Comparison of ENCODE assay signal across 8 cellular contexts in the genomic region with DNA sequence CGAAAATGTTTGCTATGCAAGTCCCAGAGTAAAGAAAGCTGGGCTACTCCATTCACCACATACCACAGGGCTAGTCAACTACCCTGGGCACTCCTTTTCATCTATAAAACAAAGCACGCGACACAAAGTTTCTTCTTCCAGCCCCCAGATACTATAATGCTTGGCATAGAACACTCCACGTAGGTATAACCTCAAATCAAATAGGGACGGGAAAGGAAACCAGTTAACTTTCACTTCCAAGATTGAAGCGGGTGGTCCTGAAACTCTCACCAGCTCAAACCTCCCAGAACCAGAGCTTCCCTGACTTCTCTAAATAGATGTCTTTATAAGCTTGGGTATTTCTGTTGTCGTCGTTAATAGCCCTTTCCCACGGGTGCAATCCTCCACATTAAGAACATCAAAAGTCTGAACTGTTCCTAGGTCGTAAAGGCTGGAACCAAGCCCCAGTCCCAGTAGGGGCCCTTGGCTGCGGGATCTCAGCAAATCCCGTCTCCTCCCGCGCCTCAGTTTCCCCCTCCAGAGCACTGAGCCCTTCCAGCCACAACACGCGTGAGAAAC. TPM values are rescaled to one million over a fixed set of nuclear protein-coding genes. Genes with fewer than 3 reads are reported as not detected.
DNase-seq lines count a peak whose midpoint lies in the region; ATAC-seq and TF ChIP-seq lines count a peak whose summit lies in the region.

No MANE protein-coding gene starts in this region.

- H3K36me3 Mint-ChIP-seq in CD8-positive, alpha-beta memory T cell: peaks cover 0 to 1% (median 0%) of the 10 kb centered on the region in 3 donors

- TF ChIP-seq CTCF in adrenal gland (IDR thresholded peaks at IDR 0.05) (no peak), omental fat pad (IDR thresholded peaks at IDR 0.05) (no peak)

- no peaks in the 10 kb centered on the region for H3K36me3 ChIP-seq in CD8-positive, alpha-beta memory T cell (ENCODE audit: insufficient read depth, low read length)
- H3K36me3 ChIP-seq in adrenal gland (replicated peaks in 1 of 2): peaks cover 0 to 3% of the 10 kb centered on the region in 2 donors
- H3K36me3 ChIP-seq in iPS DF 6.9 (ENCODE audit: control insufficient read depth, insufficient read depth, low read length): no peaks in the 10 kb centered on the region
- H3K36me3 ChIP-seq in skeletal muscle satellite cell (ENCODE audit: insufficient read depth, low read length): no peaks in the 10 kb centered on the region

- POLR2A ChIA-PET in CD8-positive, alpha-beta memory T cell (lab: Charles Lee): interaction anchor here (0.8 kb wide), 1 partner anchor 11 kb away, joined by 3 read pairs; no protein-coding TSS in a partner anchor

- no peak for TF ChIP-seq POLR2A in adrenal gland (IDR thresholded peaks at IDR 0.05)

- H3K9me3 ChIP-seq in CD8-positive, alpha-beta memory T cell (ENCODE audit: low read length): no peaks in the 10 kb centered on the region
- H3K9me3 ChIP-seq in adrenal gland (replicated peaks in 1 of 3): no peaks in the 10 kb centered on the region
- no peaks in the 10 kb centered on the region for H3K9me3 ChIP-seq in iPS DF 6.9 (ENCODE audit: control insufficient read depth, insufficient read depth, low read length)
- no peaks in the 10 kb centered on the region for H3K9me3 ChIP-seq in skeletal muscle satellite cell (replicated peaks; ENCODE audit: low read length)

- peak overlapping the region; percentile 73 to 91 (median 81) for H3K4me3 Mint-ChIP-seq in CD8-positive, alpha-beta memory T cell

- H3K27ac ChIP-seq in CD8-positive, alpha-beta memory T cell (ENCODE audit: low read depth, low read length): no peak overlapping the region
- peak overlapping the region in 4 of 5 donors; percentile 55 to 79 (median 74) for H3K27ac ChIP-seq in adrenal gland
- H3K27ac ChIP-seq in iPS DF 6.9 (ENCODE audit: low read length): no peak overlapping the region

- intact Hi-C loops in adrenal gland (cut with DNase I): no loop called here

- H3K4me1 Mint-ChIP-seq in CD8-positive, alpha-beta memory T cell: peaks cover 32 to 38% (median 36%) of the 10 kb centered on the region in 3 donors

- peak overlapping the region; percentile 74 for H3K9ac ChIP-seq in skeletal muscle satellite cell (ENCODE audit: low read depth, low read length)

- peak overlapping the region in 6 of 8 donors; percentile 16 to 89 (median 20) for H3K27ac Mint-ChIP-seq in CD8-positive, alpha-beta memory T cell

- peak in 1 of 5 donors; percentile 11 for DNase-seq in CD8-positive, alpha-beta memory T cell
- no peak for DNase-seq in adrenal gland
- no peak for DNase-seq in iPS DF 6.9 (ENCODE audit: low read depth, low spot score)
- no peak for DNase-seq in omental fat pad (ENCODE audit: low spot score)
- no peak for DNase-seq in NCI-H2107 (lab: John Stamatoyannopoulos, UW)
- no peak for DNase-seq in Ammon's horn (ENCODE audit: low spot score)

- ATAC-seq in HG02610 (IDR thresholded peaks at IDR 0.05; ENCODE audit: unreplicated experiment) (peak; percentile 15), omental fat pad (ENCODE audit: low FRiP score) (no peak)

- H3K4me2 ChIP-seq in skeletal muscle satellite cell (ENCODE audit: low read length): peak overlapping the region; percentile 91

- peaks cover 27 to 35% of the 10 kb centered on the region in 2 donors for H3K27me3 Mint-ChIP-seq in CD8-positive, alpha-beta memory T cell

- H3K4me3 ChIP-seq in CD8-positive, alpha-beta memory T cell (ENCODE audit: low read length): peak overlapping the region; percentile 75
- H3K4me3 ChIP-seq in adrenal gland: peak overlapping the region; percentile 32 to 67 (median 60)
- peak overlapping the region; percentile 59 for H3K4me3 ChIP-seq in iPS DF 6.9 (ENCODE audit: low read length)
- peak overlapping the region; percentile 80 for H3K4me3 ChIP-seq in skeletal muscle satellite cell (ENCODE audit: low read length)

- peaks cover 3% of the 10 kb centered on the region for H3K27me3 ChIP-seq in CD8-positive, alpha-beta memory T cell (ENCODE audit: insufficient read depth, low read length, poor library complexity, severe bottlenecking)
- H3K27me3 ChIP-seq in adrenal gland: no peaks in the 10 kb centered on the region
- no peaks in the 10 kb centered on the region for H3K27me3 ChIP-seq in iPS DF 6.9 (ENCODE audit: control insufficient read depth, insufficient read depth, low read length)
- H3K27me3 ChIP-seq in skeletal muscle satellite cell (ENCODE audit: control insufficient read depth, insufficient read depth, low read length): peaks cover 18% of the 10 kb centered on the region

- CTCF ChIA-PET in CD8-positive, alpha-beta memory T cell (lab: Charles Lee): no interaction called here

- 5 to 8% (median 6%) methylated on average over 16 of the region's 16 CpGs for whole genome bisulfite sequencing in adrenal gland, 4 donors
- WGBS in iPS DF 6.9 (ENCODE audit: insufficient coverage, insufficient read length): no CpG with 5 or more reads among the region's 16 CpGs

- peaks cover 0 to 6% (median 0%) of the 10 kb centered on the region in 5 donors for H3K9me3 Mint-ChIP-seq in CD8-positive, alpha-beta memory T cell

- H3K4me1 ChIP-seq in CD8-positive, alpha-beta memory T cell (ENCODE audit: insufficient read depth, low read length): peaks cover 4% of the 10 kb centered on the region
- peaks cover 5 to 14% of the 10 kb centered on the region in 2 donors for H3K4me1 ChIP-seq in adrenal gland (replicated peaks in 1 of 2)
- H3K4me1 ChIP-seq in iPS DF 6.9 (ENCODE audit: control insufficient read depth, insufficient read depth, low read length): no peaks in the 10 kb centered on the region
- peaks cover 8% of the 10 kb centered on the region for H3K4me1 ChIP-seq in skeletal muscle satellite cell (ENCODE audit: control insufficient read depth, insufficient read depth, low read length)

RNA-seq across cellular contexts. Expression of gene LGMN, which starts 0.6 kb away (rescaled TPM):
- total RNA-seq in CD8-positive, alpha-beta memory T cell: 1 to 10 TPM; 6.0 to 7.0 TPM
- 7.0 TPM for polyA plus RNA-seq in CD8-positive, alpha-beta memory T cell
- total RNA-seq in adrenal gland (100 to 1,000 TPM in 7 of 8 donors, 10 to 100 TPM in 1; 84.5 to 153 (median 125) TPM), omental fat pad (100 to 1,000 TPM; 161 to 193 (median 175) TPM)
- 10 to 100 TPM; 66.6 to 93.4 (median 81.8) TPM for polyA plus RNA-seq in adrenal gland
- 42.6 and 62.5 TPM in 2 replicates for total RNA-seq in skeletal muscle satellite cell (2012; rRNA removed)

RNA-seq across cellular contexts. Expression of gene GOLGA5, which starts 46.3 kb away (rescaled TPM):
- 10 to 100 TPM; 17.4 to 19.8 TPM for total RNA-seq in CD8-positive, alpha-beta memory T cell
- 25.6 TPM for polyA plus RNA-seq in CD8-positive, alpha-beta memory T cell
- total RNA-seq in adrenal gland: 10 to 100 TPM; 24.6 to 55.0 (median 33.0) TPM
- 10 to 100 TPM; 33.4 to 85.1 (median 43.5) TPM for polyA plus RNA-seq in adrenal gland
- total RNA-seq in skeletal muscle satellite cell (2012; rRNA removed): 43.6 and 44.1 TPM in 2 replicates
- total RNA-seq in omental fat pad: 10 to 100 TPM; 25.7 to 47.4 (median 33.3) TPM

Comparison
In these comparisons a context has a peak if more than half of its experiments do, and no peak if none do; other contexts are left out.
1. H3K27ac ChIP-seq: peak in adrenal gland (4 of 5); none in CD8-positive, alpha-beta memory T cell (single experiment) and iPS DF 6.9 (single experiment).
2. RNA of gene LGMN, which starts 0.6 kb away (total RNA-seq): 161 to 193 TPM in omental fat pad and 84.5 to 153 TPM in adrenal gland; 6.0 to 7.0 TPM in CD8-positive, alpha-beta memory T cell; every median in the first group is over 10 times any median in the second.
3. Peak in every context shown above with its lines, with median percentiles within 50 percentile points of each other: H3K4me3 ChIP-seq.